In the genomic region with DNA sequence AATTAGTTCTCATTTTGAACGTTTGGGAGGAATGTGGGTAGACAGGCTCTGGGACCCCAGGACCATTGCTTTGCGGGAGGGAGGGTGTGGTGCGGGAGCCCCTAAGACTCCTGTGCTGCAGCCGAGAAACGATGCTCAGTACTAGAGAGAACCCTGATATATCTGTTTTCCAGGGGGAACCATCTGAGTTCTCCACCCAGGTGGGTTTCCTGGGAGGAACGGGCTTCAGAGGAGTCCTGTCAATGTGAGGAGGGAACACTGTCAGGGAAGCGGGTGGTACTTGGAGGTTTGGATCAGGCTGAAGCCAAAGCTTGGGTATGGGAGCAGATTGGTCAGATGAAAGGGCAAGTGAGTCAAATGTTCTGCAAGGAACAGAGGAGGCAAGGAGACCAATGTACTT, we compare ENCODE assay signal across 9 cellular contexts.
"Had no signal": no experiment of that assay in that cellular context is flagged by ENCODE, and none has a peak within 500 bp of the region (broad histone marks: within the 10 kb centered on the region; RNA-seq: fewer than 3 reads in every experiment).

No MANE protein-coding gene starts in this region.

- H3K36me3 ChIP-seq: HAP-1 had no signal

- DNase-seq: GM23248, GOT3, H7, H9, HCEC 1CT, HFFc6 had no signal

- H3K9me3 Mint-ChIP-seq: GM23338, H9 had no signal

- H3K4me3 ChIP-seq: GM23248, GM23338, HAP-1 had no signal

- H3K4me1 Mint-ChIP-seq: GM23338 had no signal

- H3K27ac ChIP-seq: GM23248 had no signal

- H3K9me3 ChIP-seq: HAP-1 had no signal

- ATAC-seq: GM23338, HCT116 had no signal

- H3K27ac Mint-ChIP-seq: GM23338, HFFc6 had no signal

- H3K4me1 ChIP-seq: HAP-1 had no signal

- H3K4me3 Mint-ChIP-seq: GM23338, H9, HFFc6 had no signal
